33 cellular contexts compared by ENCODE assay signal in the genomic region with DNA sequence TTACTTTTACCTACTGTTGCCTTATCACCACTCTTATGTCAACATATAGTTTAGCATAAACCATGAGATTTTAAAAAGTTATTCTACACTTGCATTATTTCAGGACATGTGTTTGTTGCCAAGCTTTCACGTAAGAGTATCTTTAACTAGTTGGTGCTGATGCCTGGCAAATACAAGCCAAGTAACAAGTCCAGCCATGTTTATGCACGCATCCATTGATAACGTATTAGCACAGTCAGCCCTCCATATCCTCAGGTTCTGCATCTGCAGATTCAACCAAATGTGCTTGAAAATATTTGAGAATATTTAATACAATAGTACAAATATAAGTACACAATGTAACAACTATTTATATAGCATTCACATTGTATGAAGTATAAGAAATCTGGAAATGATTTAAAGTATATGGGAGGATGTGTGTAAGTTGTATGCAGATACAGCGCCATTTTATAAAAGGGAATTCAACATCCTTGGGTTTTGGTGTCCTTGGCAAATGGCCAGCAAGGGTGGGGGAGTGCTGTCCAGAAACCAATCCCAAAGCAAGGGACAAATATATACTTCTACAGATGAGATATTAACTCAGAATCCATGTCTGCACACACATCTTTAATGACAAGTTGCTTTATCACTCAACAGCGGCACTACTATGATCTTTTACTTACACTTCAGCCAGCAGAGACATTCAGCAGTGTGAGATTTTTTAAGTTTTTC. TPM values are rescaled to one million over a fixed set of nuclear protein-coding genes. Genes with fewer than 3 reads are reported as not detected.
DNase-seq lines count a peak whose midpoint lies in the region; ATAC-seq, FAIRE-seq and TF ChIP-seq lines count a peak whose summit lies in the region.
"Had no signal": no experiment of that assay in that cellular context is flagged by ENCODE, and none has a peak within 500 bp of the region (broad histone marks: within the 10 kb centered on the region; RNA-seq: fewer than 3 reads in every experiment).

No MANE protein-coding gene starts in this region.

- DNase-seq in activated CD4-positive, alpha-beta T cell treated with anti-CD3 and anti-CD28 coated beads for 36 hours = no peak
- DNase-seq in activated CD4-positive, alpha-beta T cell treated with anti-CD3 and anti-CD28 coated beads for 4 hours = no peak
- DNase-seq in GM12891 (ENCODE audit: insufficient read length, low spot score) (no peak), WTC11 (ENCODE audit: low spot score) (no peak), epithelial cell of prostate (ENCODE audit: low read depth, low spot score) (no peak), mucosa of descending colon (no peak), NOMO-1 treated with dmso at 0.1 percent for 144 hours (lab: John Stamatoyannopoulos, UW; ENCODE audit: unreplicated experiment) (no peak), NCI-H1694 treated with DMSO at 0.1 percent for 48 hours (lab: John Stamatoyannopoulos, UW) (no peak)
- DNase-seq: activated CD4-positive, alpha-beta T cell treated with anti-CD3 and anti-CD28 coated beads, Interleukin-2, amount 50 U/mL, for 48 hours; activated CD4-positive, CD25-positive, alpha-beta regulatory T cell; activated effector memory CD4-positive, alpha-beta T cell treated with Interleukin-2 at 50 U/mL for 16 hours; dermis blood vessel endothelial cell; endodermal cell; esophagus squamous epithelium; foreskin keratinocyte; head of caudate nucleus; Kasumi-1; MV-4-11; NCI-H146; NCI-H446 treated with DMSO at 0.1 percent for 48 hours; NCI-H774; stimulated activated CD4-positive, alpha-beta T cell treated with anti-CD3 and anti-CD28 coated beads, Interleukin-4, amount 100 ng/mL, for 1 hour; thyroid gland had no signal

- TF ChIP-seq CTCF in WTC11 (IDR thresholded peaks at IDR 0.05) (no peak), mucosa of descending colon (IDR thresholded peaks at IDR 0.05) (no peak)

- intact Hi-C loops in activated CD4-positive, alpha-beta T cell treated with anti-CD3 and anti-CD28 coated beads for 36 hours (cut with DNase I, micrococcal nuclease) = loop anchor here in 1 of 2 experiments (5.0 kb wide), 1 partner anchor 34 kb away; no protein-coding TSS in a partner anchor
- intact Hi-C loops in mucosa of descending colon (cut with DNase I, micrococcal nuclease) = loop anchor here in 1 of 2 donors (10.0 kb wide), 1 partner anchor 46 kb away; no protein-coding TSS in a partner anchor

- CTCF ChIA-PET in activated CD4-positive, alpha-beta T cell treated with anti-CD3 and anti-CD28 coated beads for 36 hours (lab: Charles Lee) = interaction anchor here (0.7 to 1.2 kb wide), 5 partner anchors 9 to 401 kb away, joined by 3 to 5 read pairs (median 4); no protein-coding TSS in a partner anchor
- CTCF ChIA-PET in WTC11 (lab: Charles Lee) = no interaction called here

- POLR2A ChIA-PET in activated CD4-positive, alpha-beta T cell treated with anti-CD3 and anti-CD28 coated beads for 36 hours (lab: Charles Lee) = interaction anchor here (0.6 to 0.7 kb wide), 4 partner anchors 10 to 361 kb away, joined by 3 to 10 read pairs (median 4); no protein-coding TSS in a partner anchor
- POLR2A ChIA-PET in WTC11 (lab: Charles Lee) = interaction anchor here (0.6 to 1.4 kb wide), 2 partner anchors 26 to 187 kb away, joined by 3 read pairs; a partner anchor contains a TSS

- peaks cover 15% of the 10 kb centered on the region for H3K36me3 ChIP-seq in mucosa of descending colon (ENCODE audit: low read depth)

- peak; percentile 54; the same call in 1 of the 2 replicates for TF ChIP-seq POLR2A in GM12891 (IDR thresholded peaks at IDR 0.05; ENCODE audit: low read depth, low read length)

- no peak for ATAC-seq in activated CD4-positive, alpha-beta T cell treated with anti-CD3 and anti-CD28 coated beads for 36 hours
- ATAC-seq in WTC11 (no peak), mucosa of descending colon (no peak)
- ATAC-seq: foreskin keratinocyte, left lobe of liver, sciatic nerve had no signal

- peak overlapping the region; percentile 43 for H3K27ac ChIP-seq in epithelial cell of prostate
- H3K27ac ChIP-seq: esophagus squamous epithelium, foreskin keratinocyte, HL-60, thyroid gland, vagina had no signal

- no peaks in the 10 kb centered on the region for H3K9me3 Mint-ChIP-seq in activated CD4-positive, alpha-beta T cell treated with anti-CD3 and anti-CD28 coated beads for 36 hours (ENCODE audit: low read depth)
- no peaks in the 10 kb centered on the region for H3K9me3 Mint-ChIP-seq in WTC11
- H3K9me3 Mint-ChIP-seq: central memory CD8-positive, alpha-beta T cell; endodermal cell; memory B cell had no signal

- peaks cover 53% of the 10 kb centered on the region for H3K4me1 Mint-ChIP-seq in activated CD4-positive, alpha-beta T cell treated with anti-CD3 and anti-CD28 coated beads for 36 hours
- peaks cover 3% of the 10 kb centered on the region; the same call in 1 of the 2 replicates for H3K4me1 Mint-ChIP-seq in WTC11

- FAIRE-seq in GM12891 (lab: Jason Lieb, UNC) = peak; percentile 48
- FAIRE-seq: D721Med, islet of Langerhans, RCC 7860 had no signal

- no peak overlapping the region for H3K4me3 ChIP-seq in mucosa of descending colon
- H3K4me3 ChIP-seq: esophagus squamous epithelium, HAP-1, thyroid gland, vagina had no signal

- H3K27me3 Mint-ChIP-seq in activated CD4-positive, alpha-beta T cell treated with anti-CD3 and anti-CD28 coated beads for 36 hours = no peaks in the 10 kb centered on the region
- H3K27me3 Mint-ChIP-seq in WTC11 (ENCODE audit: low read depth) = no peaks in the 10 kb centered on the region
- H3K27me3 Mint-ChIP-seq: central memory CD8-positive, alpha-beta T cell; memory B cell had no signal

- H3K4me1 ChIP-seq in mucosa of descending colon (ENCODE audit: low read depth) = no peaks in the 10 kb centered on the region

- peak overlapping the region; percentile 34 for H3K27ac Mint-ChIP-seq in activated CD4-positive, alpha-beta T cell treated with anti-CD3 and anti-CD28 coated beads for 36 hours
- H3K27ac Mint-ChIP-seq in WTC11 = peak overlapping the region; percentile 52
- H3K27ac Mint-ChIP-seq: endodermal cell, memory B cell had no signal

- H3K36me3 Mint-ChIP-seq in activated CD4-positive, alpha-beta T cell treated with anti-CD3 and anti-CD28 coated beads for 36 hours (ENCODE audit: low read depth) = peaks cover 82% of the 10 kb centered on the region
- H3K36me3 Mint-ChIP-seq in WTC11 = peaks cover 78% of the 10 kb centered on the region

- H3K9me3 ChIP-seq in mucosa of descending colon = no peaks in the 10 kb centered on the region
- H3K9me3 ChIP-seq: esophagus squamous epithelium, HAP-1, thyroid gland, vagina had no signal

- H3K4me3 Mint-ChIP-seq in activated CD4-positive, alpha-beta T cell treated with anti-CD3 and anti-CD28 coated beads for 36 hours = no peak overlapping the region
- H3K4me3 Mint-ChIP-seq in WTC11 = no peak overlapping the region
- H3K4me3 Mint-ChIP-seq: central memory CD8-positive, alpha-beta T cell; endodermal cell; memory B cell had no signal

TF ChIP-seq in GM12891, 5 proteins besides CTCF, POLR2A, EP300 and RAD21:
- TF ChIP-seq PAX5 (IDR thresholded peaks at IDR 0.05; ENCODE audit: insufficient read depth, low read length, severe bottlenecking) (no peak), POLR2AphosphoS5 (IDR thresholded peaks at IDR 0.05; ENCODE audit: low read depth, low read length) (peak; percentile 61; the same call in 1 of the 2 replicates)

TF ChIP-seq in WTC11, 78 proteins besides CTCF, POLR2A, EP300 and RAD21 (continues in another document):
- TF ChIP-seq, protein P1, sequence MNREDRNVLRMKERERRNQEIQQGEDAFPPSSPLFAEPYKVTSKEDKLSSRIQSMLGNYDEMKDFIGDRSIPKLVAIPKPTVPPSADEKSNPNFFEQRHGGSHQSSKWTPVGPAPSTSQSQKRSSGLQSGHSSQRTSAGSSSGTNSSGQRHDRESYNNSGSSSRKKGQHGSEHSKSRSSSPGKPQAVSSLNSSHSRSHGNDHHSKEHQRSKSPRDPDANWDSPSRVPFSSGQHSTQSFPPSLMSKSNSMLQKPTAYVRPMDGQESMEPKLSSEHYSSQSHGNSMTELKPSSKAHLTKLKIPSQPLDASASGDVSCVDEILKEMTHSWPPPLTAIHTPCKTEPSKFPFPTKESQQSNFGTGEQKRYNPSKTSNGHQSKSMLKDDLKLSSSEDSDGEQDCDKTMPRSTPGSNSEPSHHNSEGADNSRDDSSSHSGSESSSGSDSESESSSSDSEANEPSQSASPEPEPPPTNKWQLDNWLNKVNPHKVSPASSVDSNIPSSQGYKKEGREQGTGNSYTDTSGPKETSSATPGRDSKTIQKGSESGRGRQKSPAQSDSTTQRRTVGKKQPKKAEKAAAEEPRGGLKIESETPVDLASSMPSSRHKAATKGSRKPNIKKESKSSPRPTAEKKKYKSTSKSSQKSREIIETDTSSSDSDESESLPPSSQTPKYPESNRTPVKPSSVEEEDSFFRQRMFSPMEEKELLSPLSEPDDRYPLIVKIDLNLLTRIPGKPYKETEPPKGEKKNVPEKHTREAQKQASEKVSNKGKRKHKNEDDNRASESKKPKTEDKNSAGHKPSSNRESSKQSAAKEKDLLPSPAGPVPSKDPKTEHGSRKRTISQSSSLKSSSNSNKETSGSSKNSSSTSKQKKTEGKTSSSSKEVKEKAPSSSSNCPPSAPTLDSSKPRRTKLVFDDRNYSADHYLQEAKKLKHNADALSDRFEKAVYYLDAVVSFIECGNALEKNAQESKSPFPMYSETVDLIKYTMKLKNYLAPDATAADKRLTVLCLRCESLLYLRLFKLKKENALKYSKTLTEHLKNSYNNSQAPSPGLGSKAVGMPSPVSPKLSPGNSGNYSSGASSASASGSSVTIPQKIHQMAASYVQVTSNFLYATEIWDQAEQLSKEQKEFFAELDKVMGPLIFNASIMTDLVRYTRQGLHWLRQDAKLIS (CRISPR knock-in tag; IDR thresholded peaks at IDR 0.05; ENCODE audit: borderline replicate concordance) = no peak
- TF ChIP-seq PRRX2 (CRISPR knock-in tag; IDR thresholded peaks at IDR 0.05) (no peak), IRF2 (CRISPR knock-in tag; IDR thresholded peaks at IDR 0.05; ENCODE audit: borderline replicate concordance, low read depth) (no peak), TEAD1 (CRISPR knock-in tag; IDR thresholded peaks at IDR 0.05) (no peak), TEAD4 (CRISPR knock-in tag; IDR thresholded peaks at IDR 0.05) (no peak)
- TF ChIP-seq, protein P2, sequence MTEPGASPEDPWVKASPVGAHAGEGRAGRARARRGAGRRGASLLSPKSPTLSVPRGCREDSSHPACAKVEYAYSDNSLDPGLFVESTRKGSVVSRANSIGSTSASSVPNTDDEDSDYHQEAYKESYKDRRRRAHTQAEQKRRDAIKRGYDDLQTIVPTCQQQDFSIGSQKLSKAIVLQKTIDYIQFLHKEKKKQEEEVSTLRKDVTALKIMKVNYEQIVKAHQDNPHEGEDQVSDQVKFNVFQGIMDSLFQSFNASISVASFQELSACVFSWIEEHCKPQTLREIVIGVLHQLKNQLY (CRISPR knock-in tag; IDR thresholded peaks at IDR 0.05) = no peak

RNA-seq across cellular contexts. Expression of a gene that starts 8.7 kb away (rescaled TPM):
- 100 to 1,000 TPM; 115 to 148 TPM for total RNA-seq in activated CD4-positive, alpha-beta T cell treated with anti-CD3 and anti-CD28 coated beads for 36 hours
- polyA plus RNA-seq in GM12891 (2012; ENCODE audit: low read depth, missing spikeins) = 36.4 TPM
- total RNA-seq in WTC11 (2021) (247 to 279 TPM (median 268 TPM) in 3 replicates), mucosa of descending colon (100 to 1,000 TPM in 2 of 3 donors, 10 to 100 TPM in 1; 94.8 to 132 (median 101) TPM)

RNA-seq across cellular contexts. Expression of a gene that starts 25.9 kb away (rescaled TPM):
- 10 to 100 TPM; 59.6 to 74.3 TPM for total RNA-seq in activated CD4-positive, alpha-beta T cell treated with anti-CD3 and anti-CD28 coated beads for 36 hours
- 37.6 TPM for polyA plus RNA-seq in GM12891 (2012; ENCODE audit: low read depth, missing spikeins)
- total RNA-seq in WTC11 (2021) (55.2 to 67.5 TPM (median 66.0 TPM) in 3 replicates), mucosa of descending colon (10 to 100 TPM; 30.0 to 34.0 (median 31.2) TPM)
